Comparison of ENCODE assay signal across 8 cellular contexts in the genomic region with DNA sequence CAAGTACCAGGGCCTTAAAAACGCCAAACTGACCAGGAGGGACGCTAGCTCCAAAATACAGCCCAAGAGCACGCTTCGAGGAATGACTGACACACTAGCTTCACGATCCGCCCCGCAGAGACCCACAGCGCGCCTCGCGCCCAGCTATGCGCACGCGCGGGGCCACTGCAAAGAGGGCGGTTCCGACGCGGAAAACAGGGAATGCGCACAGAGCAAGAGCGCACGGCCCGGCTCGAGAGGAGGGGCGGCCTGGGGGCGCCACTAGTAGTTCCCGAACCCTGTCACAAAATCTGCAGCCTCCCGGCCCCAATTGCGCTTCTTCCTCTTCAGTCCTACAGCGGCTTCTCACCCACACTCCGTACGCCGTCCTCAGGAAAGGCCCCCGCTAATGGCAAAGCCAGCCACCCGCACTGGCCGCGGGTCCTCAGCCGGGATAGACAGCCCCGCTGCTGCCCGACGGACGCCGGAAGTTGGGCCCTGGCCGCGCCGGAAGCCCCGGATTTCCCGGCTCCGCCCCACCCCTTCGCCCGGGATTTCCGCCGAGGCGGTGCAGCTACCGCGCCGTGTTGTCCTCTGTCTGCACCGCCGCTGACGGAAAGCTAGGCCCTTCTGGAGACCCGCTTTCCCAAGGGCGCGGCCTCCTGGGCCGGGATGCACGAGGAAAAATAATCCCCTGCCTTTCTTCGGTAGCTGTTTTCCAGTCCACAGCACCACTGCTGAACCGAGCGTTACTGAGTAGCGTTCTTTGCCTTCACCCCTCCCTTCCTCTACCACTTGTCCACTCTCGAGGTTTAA. TPM values are rescaled to one million over a fixed set of nuclear protein-coding genes. Genes with fewer than 3 reads are reported as not detected.
DNase-seq lines count a peak whose midpoint lies in the region; ATAC-seq lines count a peak whose summit lies in the region.

A gene with protein sequence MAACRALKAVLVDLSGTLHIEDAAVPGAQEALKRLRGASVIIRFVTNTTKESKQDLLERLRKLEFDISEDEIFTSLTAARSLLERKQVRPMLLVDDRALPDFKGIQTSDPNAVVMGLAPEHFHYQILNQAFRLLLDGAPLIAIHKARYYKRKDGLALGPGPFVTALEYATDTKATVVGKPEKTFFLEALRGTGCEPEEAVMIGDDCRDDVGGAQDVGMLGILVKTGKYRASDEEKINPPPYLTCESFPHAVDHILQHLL (minus strand): TSS at position 472 of the 795 bp plus-strand sequence. CDS start 14,061 bp downstream, outside the sequence.

- no peaks in the 10 kb centered on the region for H3K27me3 ChIP-seq in layer of hippocampus (ENCODE audit: control insufficient read depth, insufficient read depth, low read length)

- DNase-seq in AG20443 (ENCODE audit: low spot score) (peak; percentile 96), NCI-H460 (ENCODE audit: extremely low read depth, low read depth) (peak; percentile 45)
- peak; percentile 73 for DNase-seq in activated CD4-positive, alpha-beta T cell treated with anti-CD3 and anti-CD28 coated beads for 4 hours
- DNase-seq in stimulated activated CD4-positive, alpha-beta T cell treated with anti-CD3 and anti-CD28 coated beads, Interleukin-1b, Interleukin-23, amount 100 ng/mL, for 4 hours (ENCODE audit: low read depth in 2 of 2), result peak; percentile 66 to 79

- H3K27ac ChIP-seq in cingulate gyrus (ENCODE audit: low read depth, low read length), result peak within 1 kb of the TSS; percentile 93
- peak within 1 kb of the TSS; percentile 87 for H3K27ac ChIP-seq in layer of hippocampus (ENCODE audit: low read depth, low read length)

- ATAC-seq in GM19023 (IDR thresholded peaks at IDR 0.05; ENCODE audit: unreplicated experiment) (peak; percentile 94), HG03196 (IDR thresholded peaks at IDR 0.05; ENCODE audit: unreplicated experiment) (peak; percentile 88)

RNA-seq across cellular contexts. Expression of the gene that starts here (rescaled TPM):
- total RNA-seq in NCI-H460 (2014; rRNA removed; shearing (Covaris generic)), result 12.4 and 17.0 TPM in 2 replicates
- 16.1 and 25.2 TPM in 2 replicates for polyA plus RNA-seq in NCI-H460 (2014; cell fraction: nucleus; rRNA removed)

Comparison
In these comparisons a context has a peak if more than half of its experiments do, and no peak if none do; other contexts are left out.
1. Peak in every context shown above with its lines: DNase-seq, ATAC-seq and H3K27ac ChIP-seq.
2. DNase-seq: peak in every context shown above with its lines; median percentile 96 in AG20443; 73 in activated CD4-positive, alpha-beta T cell treated with anti-CD3 and anti-CD28 coated beads for 4 hours; 72 in stimulated activated CD4-positive, alpha-beta T cell treated with anti-CD3 and anti-CD28 coated beads, Interleukin-1b, Interleukin-23, amount 100 ng/mL, for 4 hours; 45 in NCI-H460.